ENCODE assay signal across 7 cellular contexts in the genomic region with DNA sequence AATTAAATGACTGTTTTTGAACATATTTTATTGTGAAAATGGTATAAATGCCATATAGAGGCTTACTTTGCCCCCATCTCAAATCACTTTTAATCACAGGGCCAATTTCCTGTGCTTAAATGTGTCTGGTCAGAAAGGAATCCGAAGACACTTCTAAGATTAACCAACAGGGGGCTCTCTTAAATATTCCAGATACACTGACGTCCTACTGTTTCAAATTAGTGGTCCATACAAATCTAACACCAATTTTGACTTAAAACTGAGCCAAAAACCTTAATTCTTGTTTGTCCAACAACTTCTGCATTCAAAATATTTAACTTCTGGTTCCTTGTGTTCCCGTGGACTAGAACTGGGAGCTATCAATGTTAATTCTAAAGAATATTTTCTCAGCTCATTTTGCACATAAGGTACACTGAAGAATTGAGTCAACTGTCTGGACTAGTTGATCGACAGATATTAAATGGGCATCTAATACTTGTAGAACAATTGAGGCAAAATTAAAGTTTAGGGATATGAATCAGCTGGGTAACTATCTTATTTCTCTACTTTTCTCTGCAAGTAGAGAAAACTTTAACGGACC.
DNase-seq lines count a peak whose midpoint lies in the region; FAIRE-seq and TF ChIP-seq lines count a peak whose summit lies in the region.

No MANE protein-coding gene starts in this region.

- H3K9me3 ChIP-seq in small intestine (ENCODE audit: control insufficient read depth, low read depth) = no peaks in the 10 kb centered on the region

- no peaks in the 10 kb centered on the region for H3K4me1 ChIP-seq in small intestine (ENCODE audit: control insufficient read depth in 2 of 2, insufficient read depth in 1 of 2, low read depth in 1 of 2, low read length in 1 of 2)

- POLR2A ChIA-PET in RWPE1 (lab: Yijun Ruan, JAX; ENCODE audit: low non-redundant PET) = no interaction called here

- CTCF ChIA-PET in RWPE1 (lab: Yijun Ruan, JAX) = interaction anchor here (0.8 kb wide), 1 partner anchor 121 kb away, joined by 3 read pairs; no protein-coding TSS in a partner anchor

- H3K36me3 ChIP-seq in small intestine (ENCODE audit: control insufficient read depth in 2 of 2, insufficient read depth in 2 of 2, low read length in 2 of 2) = no peaks in the 10 kb centered on the region

- H3K27ac ChIP-seq in RWPE1 (no peak overlapping the region), small intestine (ENCODE audit: low read depth in 1 of 2, low read length in 1 of 2) (no peak overlapping the region)

- DNase-seq in EL = peak; percentile 55
- DNase-seq in HCEC 1CT = peak; percentile 54
- DNase-seq in RWPE1 (ENCODE audit: low spot score) = peak; percentile 29
- DNase-seq in fibroblast of villous mesenchyme (ENCODE audit: low read depth) = peak; percentile 65
- peak; percentile 37 for DNase-seq in small intestine
- DNase-seq in T1000 (lab: John Stamatoyannopoulos, UW) = no peak
- no peak for DNase-seq in activated CD8-positive, alpha-beta memory T cell treated with anti-CD3 and anti-CD28 coated beads, Interleukin-2, amount 50 U/mL, for 48 hours

- no peak overlapping the region for H3K4me3 ChIP-seq in fibroblast of villous mesenchyme (ENCODE audit: low read depth, low read length)
- no peak overlapping the region for H3K4me3 ChIP-seq in small intestine (ENCODE audit: low read depth in 1 of 2, low read length in 2 of 2)

- WGBS in small intestine, 3 donors = 56 to 68% (median 62%) methylated on average over 5 of the region's 5 CpGs

- no peak for FAIRE-seq in small intestine (lab: Jason Lieb, UNC)

- peak; percentile 26; the same call in 1 of the 2 replicates for TF ChIP-seq CTCF in RWPE1 (conservative IDR thresholded peaks at IDR 0.05; ENCODE audit: low read depth)
- TF ChIP-seq CTCF in fibroblast of villous mesenchyme (IDR thresholded peaks at IDR 0.05; ENCODE audit: insufficient read depth, low read depth, low read length) = peak; percentile 69

- no peaks in the 10 kb centered on the region for H3K27me3 ChIP-seq in small intestine (ENCODE audit: control insufficient read depth in 2 of 2, insufficient read depth in 2 of 2, low read length in 2 of 2)

Comparison
In these comparisons a context has a peak if more than half of its experiments do, and no peak if none do; other contexts are left out.
1. DNase-seq: peak in EL (single experiment), HCEC 1CT (single experiment), RWPE1 (single experiment), fibroblast of villous mesenchyme (single experiment) and small intestine (single experiment); none in T1000 (single experiment) and activated CD8-positive, alpha-beta memory T cell treated with anti-CD3 and anti-CD28 coated beads, Interleukin-2, amount 50 U/mL, for 48 hours (single experiment).